11 cellular contexts compared by ENCODE assay signal in the genomic region with DNA sequence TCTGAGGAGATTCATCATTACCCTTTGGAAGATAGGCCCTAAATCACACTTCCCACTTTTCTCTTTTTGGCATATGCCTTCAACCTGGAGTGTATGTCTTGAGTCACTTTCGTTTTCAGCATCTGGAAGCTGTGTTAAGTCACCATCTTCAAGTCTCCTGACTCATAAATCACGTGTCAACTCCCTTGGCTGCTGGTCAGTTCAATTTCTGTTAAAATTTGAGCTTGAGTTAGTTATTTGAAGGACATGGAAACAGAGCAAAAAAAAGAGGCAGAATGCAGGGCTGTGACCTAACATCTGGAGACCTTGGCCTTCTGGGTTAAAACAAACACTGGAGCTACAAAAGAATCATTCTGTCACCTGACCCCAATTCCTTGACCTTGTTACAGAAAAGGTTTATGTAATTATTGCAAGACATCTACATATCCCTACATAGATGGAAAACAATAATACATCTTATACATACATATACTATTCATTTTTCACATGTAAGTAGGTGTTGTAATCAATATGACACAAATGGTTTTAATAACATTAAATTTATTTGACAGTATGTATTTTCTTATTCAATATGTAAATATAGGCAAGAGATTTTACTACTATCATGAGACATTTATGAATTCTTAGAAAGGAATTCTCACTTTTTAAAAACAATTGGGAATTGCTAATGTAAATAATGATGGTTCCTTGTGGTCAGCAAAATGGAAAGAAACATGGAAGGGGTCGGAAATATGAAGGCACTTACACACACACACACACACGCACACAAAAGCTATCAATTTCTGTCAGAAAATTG.
DNase-seq lines count a peak whose midpoint lies in the region; ATAC-seq and TF ChIP-seq lines count a peak whose summit lies in the region.
"Had no signal": no experiment of that assay in that cellular context is flagged by ENCODE, and none has a peak within 500 bp of the region (broad histone marks: within the 10 kb centered on the region; RNA-seq: fewer than 3 reads in every experiment).

No MANE protein-coding gene starts in this region.

- CTCF ChIA-PET in Calu3 (lab: Charles Lee): interaction anchor here (1.0 kb wide), 1 partner anchor 54 kb away, joined by 3 read pairs; no protein-coding TSS in a partner anchor

- WGBS in lung, 2 donors: 59 to 63% methylated on average over 4 of the region's 4 CpGs

- intact Hi-C loops in Calu3 (cut with micrococcal nuclease; ENCODE audit: unreplicated experiment): no loop called here

- H3K27me3 ChIP-seq in lung (ENCODE audit: control insufficient read depth, insufficient read depth): no peaks in the 10 kb centered on the region
- H3K27me3 ChIP-seq: SJSA1, spleen had no signal

- no peaks in the 10 kb centered on the region for H3K27me3 Mint-ChIP-seq in Calu3 (ENCODE audit: unreplicated experiment)
- H3K27me3 Mint-ChIP-seq in activated T-helper 17 cell treated with anti-CD3 and anti-CD28 coated beads, Interleukin-2, amount 50 U/mL, for 72 hours: no peaks in the 10 kb centered on the region

- no TSS peak for BruUV-seq in Calu3 (replicated peaks; lab: Mats Ljungman, UMichigan)

- no peaks in the 10 kb centered on the region for H3K9me3 ChIP-seq in lung (ENCODE audit: control insufficient read depth in 2 of 2, insufficient read depth in 1 of 2, low read length in 1 of 2)
- H3K9me3 ChIP-seq: SJSA1, spleen had no signal

- no peaks in the 10 kb centered on the region for H3K36me3 ChIP-seq in lung (ENCODE audit: control insufficient read depth in 2 of 2, insufficient read depth in 2 of 2, low read length in 2 of 2)
- H3K36me3 ChIP-seq: SJSA1, spleen had no signal

- H3K4me3 ChIP-seq in coronary artery (no peak overlapping the region), lung (no peak overlapping the region)
- H3K4me3 ChIP-seq: SJSA1, spleen had no signal

- no peak overlapping the region for H3K27ac Mint-ChIP-seq in Calu3 (ENCODE audit: unreplicated experiment)
- H3K27ac Mint-ChIP-seq in activated T-helper 17 cell treated with anti-CD3 and anti-CD28 coated beads, Interleukin-2, amount 50 U/mL, for 72 hours: no peak overlapping the region

- peak; percentile 22 for DNase-seq in Calu3
- DNase-seq in HS-5 (ENCODE audit: low read depth): peak; percentile 64
- DNase-seq in coronary artery (ENCODE audit: low spot score): no peak
- DNase-seq in lung (ENCODE audit: low spot score): no peak
- DNase-seq in activated effector memory CD4-positive, alpha-beta T cell treated with anti-CD3 and anti-CD28 coated beads, Interleukin-2, amount 50 U/mL, for 16 hours: no peak
- no peak for DNase-seq in NCI-H128 (lab: John Stamatoyannopoulos, UW; ENCODE audit: unreplicated experiment)
- DNase-seq: activated T-cell treated with anti-CD3 and anti-CD28 coated beads, Interleukin-2, amount 50 U/mL, for 1 hour; spleen had no signal

- H3K9me3 Mint-ChIP-seq in Calu3 (ENCODE audit: low read depth, unreplicated experiment): no peaks in the 10 kb centered on the region
- no peaks in the 10 kb centered on the region for H3K9me3 Mint-ChIP-seq in activated T-helper 17 cell treated with anti-CD3 and anti-CD28 coated beads, Interleukin-2, amount 50 U/mL, for 72 hours

- peaks cover 10% of the 10 kb centered on the region for H3K4me1 Mint-ChIP-seq in Calu3 (ENCODE audit: low read depth, unreplicated experiment)
- H3K4me1 Mint-ChIP-seq in activated T-helper 17 cell treated with anti-CD3 and anti-CD28 coated beads, Interleukin-2, amount 50 U/mL, for 72 hours: no peaks in the 10 kb centered on the region

- H3K4me3 Mint-ChIP-seq in Calu3 (ENCODE audit: low read depth, unreplicated experiment): no peak overlapping the region
- no peak overlapping the region for H3K4me3 Mint-ChIP-seq in activated T-helper 17 cell treated with anti-CD3 and anti-CD28 coated beads, Interleukin-2, amount 50 U/mL, for 72 hours

- TF ChIP-seq CTCF in Calu3 (IDR thresholded peaks at IDR 0.05; ENCODE audit: unreplicated experiment) (no peak), coronary artery (IDR thresholded peaks at IDR 0.05) (no peak), lung (IDR thresholded peaks at IDR 0.05; ENCODE audit: control extremely low read depth, extremely low read depth) (no peak)

- peak; percentile 41 for ATAC-seq in lung (ENCODE audit: insufficient read depth, low FRiP score)
- ATAC-seq in GM21360 (IDR thresholded peaks at IDR 0.05; ENCODE audit: unreplicated experiment): no peak
- ATAC-seq in activated T-helper 17 cell treated with anti-CD3 and anti-CD28 coated beads, Interleukin-2, amount 50 U/mL, for 72 hours (replicated peaks): no peak

- peaks cover 3% of the 10 kb centered on the region for H3K36me3 Mint-ChIP-seq in Calu3 (ENCODE audit: insufficient read depth, unreplicated experiment)
- H3K36me3 Mint-ChIP-seq in activated T-helper 17 cell treated with anti-CD3 and anti-CD28 coated beads, Interleukin-2, amount 50 U/mL, for 72 hours (ENCODE audit: low read depth): no peaks in the 10 kb centered on the region

- H3K4me1 ChIP-seq in lung (ENCODE audit: control insufficient read depth in 2 of 2, insufficient read depth in 2 of 2, low read length in 2 of 2): no peaks in the 10 kb centered on the region
- H3K4me1 ChIP-seq: SJSA1, spleen had no signal

- H3K27ac ChIP-seq in coronary artery (peak overlapping the region; percentile 41 to 59), lung (ENCODE audit: low read depth in 1 of 2, low read length in 1 of 2) (no peak overlapping the region)
- H3K27ac ChIP-seq: SJSA1 had no signal

Comparison
In these comparisons a context has a peak if more than half of its experiments do, and no peak if none do; other contexts are left out.
1. DNase-seq: peak in Calu3 (single experiment) and HS-5 (single experiment); none in coronary artery (single experiment), lung (single experiment), activated effector memory CD4-positive, alpha-beta T cell treated with anti-CD3 and anti-CD28 coated beads, Interleukin-2, amount 50 U/mL, for 16 hours (single experiment) and NCI-H128 (single experiment).
2. H3K27ac ChIP-seq: peak in coronary artery (2 of 2); none in lung (0 of 2).